ENCODE assay signal across 21 cellular contexts in the genomic region with DNA sequence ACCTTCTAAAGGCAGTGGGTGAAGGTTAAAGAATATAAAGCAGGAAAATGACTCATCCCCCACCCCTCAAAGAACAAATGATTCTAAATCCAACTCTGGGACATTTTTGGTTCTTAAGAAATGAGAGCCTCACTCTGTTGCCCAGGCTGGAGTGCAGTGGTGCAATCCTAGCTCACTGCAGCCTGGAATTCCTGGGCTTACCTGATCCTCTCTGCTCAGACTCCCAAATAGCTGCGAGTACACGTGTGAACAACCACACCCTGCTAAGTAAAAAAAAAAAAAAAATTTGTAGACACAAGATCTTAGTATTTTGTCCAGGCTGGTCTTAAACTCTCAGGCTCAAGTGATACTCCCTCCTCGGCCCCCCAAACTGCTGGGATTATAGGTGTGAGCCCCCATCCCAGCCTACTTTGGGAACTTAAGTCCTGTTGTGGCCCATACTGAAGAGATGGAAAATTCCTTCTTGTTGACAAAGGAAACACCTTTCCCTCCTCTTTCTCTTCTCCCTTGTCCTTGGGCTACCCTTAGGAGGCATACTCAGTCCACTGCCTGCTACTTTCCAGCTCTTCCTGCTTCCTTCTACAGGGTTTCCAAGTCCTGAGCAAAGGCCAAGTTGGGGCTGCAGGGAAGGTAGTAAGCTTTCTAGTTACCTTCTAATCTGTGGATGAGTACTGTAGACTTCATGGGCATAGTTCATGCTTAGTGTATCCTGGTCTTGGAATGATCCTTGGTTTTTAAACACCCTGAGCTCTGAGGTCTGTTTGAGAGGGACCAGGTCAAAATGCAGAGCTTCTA.
"Had no signal": no experiment of that assay in that cellular context is flagged by ENCODE, and none has a peak within 500 bp of the region (broad histone marks: within the 10 kb centered on the region; RNA-seq: fewer than 3 reads in every experiment).

No MANE protein-coding gene starts in this region.

- H3K9ac ChIP-seq: parathyroid adenoma had no signal

- H3K27ac ChIP-seq: cardiac muscle cell, epithelial cell of prostate, heart right ventricle, left ventricle myocardium inferior, parathyroid adenoma, upper lobe of left lung had no signal

- H3K27me3 ChIP-seq: heart right ventricle, upper lobe of left lung had no signal

- H3K79me2 ChIP-seq: parathyroid adenoma had no signal

- H3K36me3 ChIP-seq: cardiac muscle cell, heart right ventricle, left ventricle myocardium inferior, upper lobe of left lung had no signal

- H3K4me2 ChIP-seq: smooth muscle cell had no signal

- H2AFZ ChIP-seq: parathyroid adenoma had no signal

- H3K4me1 ChIP-seq: left ventricle myocardium inferior, parathyroid adenoma, upper lobe of left lung had no signal

- DNase-seq: activated CD4-positive, alpha-beta memory T cell treated with anti-CD3 and anti-CD28 coated beads for 36 hours; activated CD4-positive, alpha-beta T cell treated with anti-CD3 and anti-CD28 coated beads for 48 hours; activated effector memory CD4-positive, alpha-beta T cell treated with Interleukin-2 at 50 U/mL for 16 hours; activated naive CD4-positive, alpha-beta T cell treated with anti-CD3 and anti-CD28 coated beads for 36 hours; activated naive CD8-positive, alpha-beta T cell treated with anti-CD3 and anti-CD28 coated beads, Interleukin-2, amount 10 ng/mL, durations not matched to agents 7 days and 5 days; activated T-cell treated with anti-CD3 and anti-CD28 coated beads, Interleukin-2, amount 50 U/mL, for 72 hours; amniotic stem cell; cortex of kidney; endodermal cell; heart right ventricle; kidney glomerular epithelial cell; left ventricle myocardium inferior; natural killer cell; stimulated activated CD4-positive, alpha-beta T cell treated with anti-CD3 and anti-CD28 coated beads, Interleukin-15, amount 100 ng/mL, for 24 hours; SW 1271; T-helper 17 cell; upper lobe of left lung had no signal

- H3K4me3 ChIP-seq: cardiac muscle cell, heart right ventricle, left ventricle myocardium inferior, smooth muscle cell, upper lobe of left lung had no signal

- H3K9me3 ChIP-seq: heart right ventricle, left ventricle myocardium inferior, upper lobe of left lung had no signal
